Comparison of ENCODE assay signal across 11 cellular contexts in genomic region chr5:154198611-154199230, GRCh38. TPM values are rescaled to one million over a fixed set of nuclear protein-coding genes. Genes with fewer than 3 reads are reported as not detected.
DNase-seq lines count a peak whose midpoint lies in the region; ATAC-seq, FAIRE-seq and TF ChIP-seq lines count a peak whose summit lies in the region.
"Had no signal": no experiment of that assay in that cellular context is flagged by ENCODE, and none has a peak within 500 bp of the region (broad histone marks: within the 10 kb centered on the region; RNA-seq: fewer than 3 reads in every experiment).

No MANE protein-coding gene starts in this region.

- H3K27ac Mint-ChIP-seq in chondrocyte (ENCODE audit: unreplicated experiment): peak overlapping the region; percentile 96
- H3K27ac Mint-ChIP-seq in naive thymus-derived CD8-positive, alpha-beta T cell: peak overlapping the region; percentile 85 to 97 (median 95)

- peaks cover 11% of the 10 kb centered on the region for H3K36me3 Mint-ChIP-seq in chondrocyte (ENCODE audit: low read depth)
- H3K36me3 Mint-ChIP-seq in naive thymus-derived CD8-positive, alpha-beta T cell: peaks cover 0 to 17% (median 0%) of the 10 kb centered on the region in 3 donors

- peak; percentile 83 for DNase-seq in GM03348 (ENCODE audit: low spot score)
- peak; percentile 19 for DNase-seq in NCI-H774 (lab: John Stamatoyannopoulos, UW)
- no peak for DNase-seq in chondrocyte (ENCODE audit: low spot score)
- no peak for DNase-seq in naive thymus-derived CD8-positive, alpha-beta T cell
- DNase-seq in cerebellum (ENCODE audit: low spot score): no peak
- no peak for DNase-seq in urothelium cell line (ENCODE audit: low spot score)
- DNase-seq in T1000 (lab: John Stamatoyannopoulos, UW): no peak
- DNase-seq in Right ventricle myocardium inferior (ENCODE audit: missing footprints): no peak
- DNase-seq: mucosa of descending colon, NCI-H1417 treated with DMSO at 0.1 percent for 48 hours had no signal

- no peak for FAIRE-seq in urothelium cell line (lab: Jason Lieb, UNC)
- FAIRE-seq: GM18507 had no signal

- no peak for TF ChIP-seq CTCF in chondrocyte (IDR thresholded peaks at IDR 0.05)

- POLR2A ChIA-PET in naive thymus-derived CD8-positive, alpha-beta T cell (lab: Charles Lee): interaction anchor here (1.2 to 8.3 kb wide), 3 partner anchors 7 to 23 kb away, joined by 3 to 66 read pairs (median 4); partner anchors contain the start of gene GALNT10

- H3K9me3 Mint-ChIP-seq in chondrocyte (ENCODE audit: low read depth): no peaks in the 10 kb centered on the region
- no peaks in the 10 kb centered on the region for H3K9me3 Mint-ChIP-seq in naive thymus-derived CD8-positive, alpha-beta T cell

- intact Hi-C loops in Right ventricle myocardium inferior (cut with DNase I): no loop called here

- ATAC-seq in naive thymus-derived CD8-positive, alpha-beta T cell: no peak
- ATAC-seq in Right ventricle myocardium inferior: no peak

- H3K4me3 Mint-ChIP-seq in chondrocyte (ENCODE audit: unreplicated experiment): peak overlapping the region; percentile 38
- peak overlapping the region; percentile 36 to 81 (median 76) for H3K4me3 Mint-ChIP-seq in naive thymus-derived CD8-positive, alpha-beta T cell

- no peaks in the 10 kb centered on the region for H3K27me3 Mint-ChIP-seq in chondrocyte (ENCODE audit: low read depth)
- no peaks in the 10 kb centered on the region for H3K27me3 Mint-ChIP-seq in naive thymus-derived CD8-positive, alpha-beta T cell

- H3K4me1 Mint-ChIP-seq in chondrocyte (ENCODE audit: low read depth): peaks cover 87% of the 10 kb centered on the region
- peaks cover 41 to 95% (median 86%) of the 10 kb centered on the region in 4 donors for H3K4me1 Mint-ChIP-seq in naive thymus-derived CD8-positive, alpha-beta T cell

RNA-seq across cellular contexts. Expression of gene GALNT10, which starts 8.2 kb away (rescaled TPM):
- 155 to 220 TPM (median 157 TPM) in 3 replicates for total RNA-seq in chondrocyte
- total RNA-seq in naive thymus-derived CD8-positive, alpha-beta T cell: 10 to 100 TPM; 46.7 to 51.1 TPM
- 10 to 100 TPM in 1 of 3 donors, 1 to 10 TPM in 2; 6.9 to 15.8 (median 9.1) TPM for polyA plus RNA-seq in naive thymus-derived CD8-positive, alpha-beta T cell
- total RNA-seq in cerebellum: 11.6 TPM
- total RNA-seq in Right ventricle myocardium inferior: 15.5 TPM

Comparison
In these comparisons a context has a peak if more than half of its experiments do, and no peak if none do; other contexts are left out.
1. DNase-seq: peak in GM03348 (single experiment) and NCI-H774 (single experiment); none in chondrocyte (single experiment), naive thymus-derived CD8-positive, alpha-beta T cell (0 of 10), cerebellum (single experiment), urothelium cell line (single experiment), T1000 (single experiment) and Right ventricle myocardium inferior (single experiment).